ENCODE assay signal across 20 cellular contexts in the genomic region with DNA sequence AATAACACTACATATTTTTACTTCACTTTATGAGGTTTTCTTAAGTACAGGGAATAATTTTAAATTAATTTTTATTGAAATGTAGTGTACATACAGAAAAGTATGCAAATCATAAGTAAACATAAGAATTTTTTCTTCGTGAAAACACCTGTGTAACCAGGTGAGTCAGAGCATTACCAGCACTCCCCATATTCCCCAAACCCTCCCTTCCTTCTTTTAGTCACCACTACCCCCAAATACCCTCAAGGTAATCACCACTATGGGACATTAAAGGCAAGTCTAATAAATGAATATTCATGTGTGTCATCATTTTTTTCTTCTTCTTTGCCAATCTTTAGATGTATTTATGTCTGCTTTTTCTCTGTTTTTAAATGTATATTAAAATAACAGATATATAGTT.
A peak's percentile ranks its signal among the peaks of the same experiment; 100 is the strongest.
DNase-seq lines count a peak whose midpoint lies in the region; ATAC-seq, FAIRE-seq and TF ChIP-seq lines count a peak whose summit lies in the region.
"Had no signal": no experiment of that assay in that cellular context is flagged by ENCODE, and none has a peak within 500 bp of the region (broad histone marks: within the 10 kb centered on the region; RNA-seq: fewer than 3 reads in every experiment).

No MANE protein-coding gene starts in this region.

- H3K4me3 ChIP-seq in mammary epithelial cell (replicated peaks in 1 of 3; ENCODE audit: insufficient read depth in 1 of 3, low read depth in 2 of 3, low read length in 3 of 3) (no peak overlapping the region), K562 (no peak overlapping the region)
- H3K4me3 ChIP-seq: BLaER1, HAP-1 had no signal

- H3K27ac ChIP-seq in mammary epithelial cell (ENCODE audit: insufficient read depth, low read depth, low read length): no peak overlapping the region
- H3K27ac ChIP-seq in K562 (ENCODE audit: extremely low read depth, low read depth, low read length): no peak overlapping the region
- H3K27ac ChIP-seq: BLaER1 had no signal

- FAIRE-seq in K562 (lab: Jason Lieb, UNC): no peak
- FAIRE-seq: GM12891, GM19239, HTR-8/SVneo had no signal

- H3K4me1 ChIP-seq in mammary epithelial cell (ENCODE audit: insufficient read depth, low read length): peaks cover 5% of the 10 kb centered on the region
- H3K4me1 ChIP-seq in K562 (replicated peaks in 1 of 2; ENCODE audit: control insufficient read depth in 2 of 2, insufficient read depth in 2 of 2, low read length in 2 of 2): peaks cover 0 to 5% of the 10 kb centered on the region in 2 experiments; a peak in 2 of 5 replicates
- H3K4me1 ChIP-seq: BLaER1, HAP-1 had no signal

- no peak for TF ChIP-seq CTCF in mammary epithelial cell (conservative IDR thresholded peaks at IDR 0.05 in 1 of 2, IDR thresholded peaks at IDR 0.05 in 1 of 2; ENCODE audit: extremely low read depth in 1 of 2, insufficient read depth in 1 of 2, low read depth in 1 of 2, low read length in 2 of 2)
- TF ChIP-seq CTCF in MCF 10A (IDR thresholded peaks at IDR 0.05; ENCODE audit: unreplicated experiment): no peak
- TF ChIP-seq CTCF in K562 (IDR thresholded peaks at IDR 0.05 in 2 of 3, conservative IDR thresholded peaks at IDR 0.05 in 1 of 3; ENCODE audit: insufficient read depth in 2 of 3, low read depth in 1 of 3, low read length in 3 of 3): no peak
- no peak for TF ChIP-seq CTCF in HFFc6 (IDR thresholded peaks at IDR 0.05)

- intact Hi-C loops in mammary epithelial cell (cut with micrococcal nuclease): no loop called here
- intact Hi-C loops in MCF 10A (cut with micrococcal nuclease): no loop called here
- intact Hi-C loops in K562 (cut with micrococcal nuclease): no loop called here

- ATAC-seq in K562 (no peak), esophagus mucosa (peak; percentile 56), T-cell (replicated peaks in 1 of 4) (no peak)

- in situ Hi-C loops in mammary epithelial cell (cut with MboI; ENCODE audit: low sequenced_read_pairs in 2 of 2) (no loop called here), K562 (cut with MboI) (no loop called here)

- H4K20me1 ChIP-seq in mammary epithelial cell (ENCODE audit: insufficient read depth, low read length): no peaks in the 10 kb centered on the region
- H4K20me1 ChIP-seq in K562 (replicated peaks; ENCODE audit: control insufficient read depth, insufficient read depth, low read length): no peaks in the 10 kb centered on the region
- H4K20me1 ChIP-seq: BLaER1 had no signal

- 15% methylated on average over 1 of the region's 1 CpG for WGBS in mammary epithelial cell (ENCODE audit: low coverage, missing lambda C conversion rate)
- 50% methylated on average over 1 of the region's 1 CpG for WGBS in K562 (ENCODE audit: insufficient coverage, low coverage, missing lambda C conversion rate)

- H3K27ac Mint-ChIP-seq in MCF 10A (ENCODE audit: low read depth, unreplicated experiment) (no peak overlapping the region), T-cell (no peak overlapping the region), HFFc6 (no peak overlapping the region)
- H3K27ac Mint-ChIP-seq: CD14-positive monocyte had no signal

- H3K27me3 Mint-ChIP-seq in MCF 10A (ENCODE audit: insufficient read depth, unreplicated experiment) (no peaks in the 10 kb centered on the region), T-cell (no peaks in the 10 kb centered on the region), HFFc6 (ENCODE audit: insufficient read depth) (no peaks in the 10 kb centered on the region)
- H3K27me3 Mint-ChIP-seq: CD4-positive, alpha-beta memory T cell had no signal

- no peaks in the 10 kb centered on the region for H3K9me1 ChIP-seq in K562 (ENCODE audit: control insufficient read depth, insufficient read depth, low read length)

- H3K36me3 ChIP-seq in mammary epithelial cell (ENCODE audit: insufficient read depth, low read length) (no peaks in the 10 kb centered on the region), K562 (ENCODE audit: control insufficient read depth, insufficient read depth, low read length) (peaks cover 14% of the 10 kb centered on the region; the same call in 1 of the 3 replicates)
- H3K36me3 ChIP-seq: HAP-1 had no signal

- H3K36me3 Mint-ChIP-seq in MCF 10A (ENCODE audit: insufficient read depth, unreplicated experiment) (no peaks in the 10 kb centered on the region), T-cell (peaks cover 55% of the 10 kb centered on the region), HFFc6 (ENCODE audit: low read depth) (peaks cover 19% of the 10 kb centered on the region)

- dilution Hi-C loops in mammary epithelial cell (cut with HindIII; ENCODE audit: low sequenced_read_pairs): no loop called here

- no TSS peak for BruUV-seq in mammary epithelial cell (replicated peaks; lab: Mats Ljungman, UMichigan)
- BruUV-seq in MCF 10A (replicated peaks; lab: Mats Ljungman, UMichigan): no TSS peak
- BruUV-seq in K562 (replicated peaks; lab: Mats Ljungman, UMichigan): no TSS peak

- H3K9me3 ChIP-seq in mammary epithelial cell (replicated peaks; ENCODE audit: insufficient read depth, low read length): no peaks in the 10 kb centered on the region
- no peaks in the 10 kb centered on the region for H3K9me3 ChIP-seq in K562 (replicated peaks; ENCODE audit: control insufficient read depth, insufficient read depth, low read depth, low read length)
- H3K9me3 ChIP-seq: BLaER1, HAP-1 had no signal

- H3K79me2 ChIP-seq in mammary epithelial cell (ENCODE audit: insufficient read depth, low read length) (no peaks in the 10 kb centered on the region), K562 (ENCODE audit: control insufficient read depth, insufficient read depth, low read length) (no peaks in the 10 kb centered on the region)

- H2AFZ ChIP-seq in mammary epithelial cell (ENCODE audit: low read depth, low read length): no peak overlapping the region
- H2AFZ ChIP-seq in K562 (ENCODE audit: low read depth, low read length): no peak overlapping the region

- DNase-seq in mammary epithelial cell (peak; percentile 38), MCF 10A (ENCODE audit: unreplicated experiment) (no peak), K562 (ENCODE audit: extremely low read depth in 1 of 4, low spot score in 3 of 4) (no peak), renal cortical epithelial cell (ENCODE audit: low read depth) (peak; percentile 27), T-cell (no peak), HFFc6 (no peak), GM03348 (ENCODE audit: low spot score) (no peak)
- DNase-seq: 8988T; CD4-positive, alpha-beta memory T cell; DMS153; DND-41; EL; IMR-90 had no signal

- no peaks in the 10 kb centered on the region for H3K27me3 ChIP-seq in mammary epithelial cell (ENCODE audit: insufficient read depth, low read length)
- H3K27me3 ChIP-seq in K562 (ENCODE audit: control insufficient read depth in 2 of 2, insufficient read depth in 2 of 2, low read length in 2 of 2): no peaks in the 10 kb centered on the region
- H3K27me3 ChIP-seq: BLaER1 had no signal

- H3K4me1 Mint-ChIP-seq in MCF 10A (ENCODE audit: insufficient read depth, unreplicated experiment): peaks cover 5% of the 10 kb centered on the region
- no peaks in the 10 kb centered on the region for H3K4me1 Mint-ChIP-seq in T-cell
- peaks cover 24% of the 10 kb centered on the region for H3K4me1 Mint-ChIP-seq in HFFc6 (ENCODE audit: low read depth)
- H3K4me1 Mint-ChIP-seq: CD14-positive monocyte; CD4-positive, alpha-beta memory T cell had no signal

- H3K4me2 ChIP-seq in mammary epithelial cell (ENCODE audit: insufficient read depth, low read depth, low read length) (no peak overlapping the region), K562 (ENCODE audit: insufficient read depth, low read length) (no peak overlapping the region)
- H3K4me2 ChIP-seq: BLaER1 had no signal

- TF ChIP-seq EP300 in K562 (IDR thresholded peaks at IDR 0.05; ENCODE audit: low read length): no peak

- CTCF ChIA-PET in mammary epithelial cell (lab: Charles Lee; ENCODE audit: low non-redundant PET) (no interaction called here), MCF 10A (lab: Yijun Ruan, JAX) (interaction anchor here (0.7 kb wide), 1 partner anchor 588 kb away, joined by 3 read pairs; no protein-coding TSS in a partner anchor), K562 (lab: Yijun Ruan, JAX; ENCODE audit: low intra/inter-chr PET ratio) (no interaction called here), T-cell (lab: Charles Lee) (no interaction called here)

- POLR2A ChIA-PET in MCF 10A (lab: Yijun Ruan, JAX) (interaction anchor here (0.5 kb wide), 1 partner anchor 21 kb away, joined by 3 read pairs; no protein-coding TSS in a partner anchor), K562 (lab: Yijun Ruan, JAX) (no interaction called here), T-cell (lab: Charles Lee) (interaction anchor here in 1 of 2 donors (0.6 kb wide), 1 partner anchor 290 kb away, joined by 3 read pairs; no protein-coding TSS in a partner anchor)

- H3K4me3 Mint-ChIP-seq in MCF 10A (ENCODE audit: unreplicated experiment) (no peak overlapping the region), T-cell (no peak overlapping the region), HFFc6 (no peak overlapping the region)
- H3K4me3 Mint-ChIP-seq: CD14-positive monocyte; CD4-positive, alpha-beta memory T cell had no signal

- no peak for TF ChIP-seq POLR2A in K562 (conservative IDR thresholded peaks at IDR 0.05)

- H3K9ac ChIP-seq in mammary epithelial cell (ENCODE audit: insufficient read depth, low read length) (no peak overlapping the region), K562 (ENCODE audit: insufficient read depth in 1 of 2, low read depth in 2 of 2, low read length in 2 of 2) (no peak overlapping the region)
- H3K9ac ChIP-seq: BLaER1 had no signal

- no peaks in the 10 kb centered on the region for H3K9me3 Mint-ChIP-seq in MCF 10A (ENCODE audit: unreplicated experiment)
- no peaks in the 10 kb centered on the region for H3K9me3 Mint-ChIP-seq in T-cell
- no peaks in the 10 kb centered on the region for H3K9me3 Mint-ChIP-seq in HFFc6
- H3K9me3 Mint-ChIP-seq: CD14-positive monocyte; CD4-positive, alpha-beta memory T cell had no signal

- TF ChIP-seq RAD21 in K562 (CRISPR knock-in tag; conservative IDR thresholded peaks at IDR 0.05 in 1 of 2, IDR thresholded peaks at IDR 0.05 in 1 of 2): no peak

TF ChIP-seq in K562, 482 proteins besides CTCF, POLR2A, EP300 and RAD21 (continues in another document):
- TF ChIP-seq KLF1 (tag; IDR thresholded peaks at IDR 0.05): no peak
- TF ChIP-seq EWSR1 (IDR thresholded peaks at IDR 0.05; ENCODE audit: borderline replicate concordance, low read depth, partially characterized antibody): no peak
- TF ChIP-seq, protein P1, sequence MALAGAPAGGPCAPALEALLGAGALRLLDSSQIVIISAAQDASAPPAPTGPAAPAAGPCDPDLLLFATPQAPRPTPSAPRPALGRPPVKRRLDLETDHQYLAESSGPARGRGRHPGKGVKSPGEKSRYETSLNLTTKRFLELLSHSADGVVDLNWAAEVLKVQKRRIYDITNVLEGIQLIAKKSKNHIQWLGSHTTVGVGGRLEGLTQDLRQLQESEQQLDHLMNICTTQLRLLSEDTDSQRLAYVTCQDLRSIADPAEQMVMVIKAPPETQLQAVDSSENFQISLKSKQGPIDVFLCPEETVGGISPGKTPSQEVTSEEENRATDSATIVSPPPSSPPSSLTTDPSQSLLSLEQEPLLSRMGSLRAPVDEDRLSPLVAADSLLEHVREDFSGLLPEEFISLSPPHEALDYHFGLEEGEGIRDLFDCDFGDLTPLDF (CRISPR knock-in tag; IDR thresholded peaks at IDR 0.05): no peak
- TF ChIP-seq ZNF316 (IDR thresholded peaks at IDR 0.05): peak; percentile 35; the same call in 1 of the 2 replicates
- no peak for TF ChIP-seq RBM15 (IDR thresholded peaks at IDR 0.05; ENCODE audit: insufficient read depth, low read length)
- no peak for TF ChIP-seq ZBTB7A (IDR thresholded peaks at IDR 0.05; ENCODE audit: borderline replicate concordance, control insufficient read depth, low read depth, low read length)

Comparison
In these comparisons a context has a peak if more than half of its experiments do, and no peak if none do; other contexts are left out.
1. DNase-seq: peak in mammary epithelial cell (single experiment) and renal cortical epithelial cell (single experiment); none in MCF 10A (single experiment), K562 (0 of 4), T-cell (0 of 34), HFFc6 (single experiment) and GM03348 (single experiment).